In the genomic region with DNA sequence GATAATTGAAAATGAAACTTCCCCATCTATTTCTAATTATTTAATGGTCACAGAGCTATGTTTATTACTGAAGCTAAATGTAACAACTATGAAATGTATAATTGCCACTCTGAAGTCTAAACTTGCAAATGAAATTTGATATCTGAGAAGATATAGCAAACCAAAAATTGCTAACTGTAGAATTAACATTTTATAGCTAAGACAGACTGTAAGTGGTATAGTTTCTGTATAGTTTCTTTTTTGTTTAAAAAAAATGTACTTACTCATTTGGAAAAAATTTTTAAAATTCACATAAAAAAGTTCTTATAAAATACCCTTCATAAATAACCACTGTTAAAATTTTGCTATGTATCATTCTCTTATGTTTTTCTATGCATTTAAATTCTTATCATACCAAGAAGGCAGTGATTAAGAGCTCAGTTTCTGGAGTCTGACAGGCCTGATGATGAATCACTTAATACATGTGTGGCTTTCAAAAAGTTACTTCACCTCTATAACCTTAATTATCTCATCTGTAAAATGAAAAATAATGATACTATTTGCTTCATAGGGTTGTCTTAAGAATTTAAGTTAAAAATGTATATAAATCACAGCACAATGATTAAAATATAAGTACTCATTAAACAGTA, we compare ENCODE assay signal across 18 cellular contexts.
DNase-seq lines count a peak whose midpoint lies in the region; ATAC-seq and TF ChIP-seq lines count a peak whose summit lies in the region.
"Had no signal": no experiment of that assay in that cellular context is flagged by ENCODE, and none has a peak within 500 bp of the region (broad histone marks: within the 10 kb centered on the region; RNA-seq: fewer than 3 reads in every experiment).

No MANE protein-coding gene starts in this region.

- H3K36me3 Mint-ChIP-seq in mesothelial cell of epicardium (peaks cover 4% of the 10 kb centered on the region), Calu3 (ENCODE audit: insufficient read depth, unreplicated experiment) (no peaks in the 10 kb centered on the region)

- no peak for TF ChIP-seq CTCF in PC-9 (conservative IDR thresholded peaks at IDR 0.05)
- no peak for TF ChIP-seq CTCF in mesothelial cell of epicardium (IDR thresholded peaks at IDR 0.05; ENCODE audit: unreplicated experiment)
- no peak for TF ChIP-seq CTCF in Calu3 (IDR thresholded peaks at IDR 0.05; ENCODE audit: unreplicated experiment)

- 0 out of 2 replicates have a peak overlapping the region, but pooled peaks have one; percentile 4 for H3K27ac ChIP-seq in PC-9
- H3K27ac ChIP-seq: dorsolateral prefrontal cortex, VCaP had no signal

- BruUV-seq in PC-9 (replicated peaks; lab: Mats Ljungman, UMichigan): no TSS peak
- BruUV-seq in Calu3 (replicated peaks; lab: Mats Ljungman, UMichigan): no TSS peak

- POLR2A ChIA-PET in PC-9 (lab: Charles Lee; ENCODE audit: unreplicated experiment): interaction anchor here (0.5 to 0.7 kb wide), 2 partner anchors 15 to 18 kb away, joined by 4 to 8 read pairs; no protein-coding TSS in a partner anchor

- H3K4me3 Mint-ChIP-seq in mesothelial cell of epicardium (no peak overlapping the region), Calu3 (ENCODE audit: low read depth, unreplicated experiment) (no peak overlapping the region)
- H3K4me3 Mint-ChIP-seq: activated naive CD8-positive, alpha-beta T cell treated with anti-CD3 and anti-CD28 coated beads for 36 hours; GM23338 had no signal

- intact Hi-C loops in PC-9 (cut with micrococcal nuclease; ENCODE audit: unreplicated experiment) (loop anchor here (5.0 kb wide), 1 partner anchor 42 kb away; no protein-coding TSS in a partner anchor), posterior cingulate gyrus (cut with DNase I) (no loop called here), Calu3 (cut with micrococcal nuclease; ENCODE audit: unreplicated experiment) (no loop called here)

- H3K9me2 ChIP-seq in PC-9 (ENCODE audit: insufficient read depth): no peaks in the 10 kb centered on the region

- H3K9me3 Mint-ChIP-seq in mesothelial cell of epicardium: no peaks in the 10 kb centered on the region
- H3K9me3 Mint-ChIP-seq in Calu3 (ENCODE audit: low read depth, unreplicated experiment): no peaks in the 10 kb centered on the region
- H3K9me3 Mint-ChIP-seq: activated naive CD8-positive, alpha-beta T cell treated with anti-CD3 and anti-CD28 coated beads for 36 hours; GM23338 had no signal

- ATAC-seq in HG03095 (IDR thresholded peaks at IDR 0.05; ENCODE audit: unreplicated experiment) (no peak), esophagus mucosa (no peak)
- ATAC-seq: GM23338, left colon had no signal

- no peaks in the 10 kb centered on the region for H3K27me3 ChIP-seq in PC-9 (ENCODE audit: insufficient read depth, low read depth)
- H3K27me3 ChIP-seq: BE2C, dorsolateral prefrontal cortex had no signal

- no peaks in the 10 kb centered on the region for H4K20me1 ChIP-seq in PC-9 (ENCODE audit: insufficient read depth)

- H3K36me3 ChIP-seq in PC-9 (ENCODE audit: low read depth): no peaks in the 10 kb centered on the region
- H3K36me3 ChIP-seq: BE2C had no signal

- H3K27ac Mint-ChIP-seq in mesothelial cell of epicardium (peak overlapping the region; percentile 90), Calu3 (ENCODE audit: unreplicated experiment) (no peak overlapping the region)
- H3K27ac Mint-ChIP-seq: activated naive CD8-positive, alpha-beta T cell treated with anti-CD3 and anti-CD28 coated beads for 36 hours; GM23338 had no signal

- H3K79me2 ChIP-seq in PC-9 (ENCODE audit: low read depth): no peaks in the 10 kb centered on the region

- no peak overlapping the region for H3K4me3 ChIP-seq in PC-9
- H3K4me3 ChIP-seq: dorsolateral prefrontal cortex, GM23338 had no signal

- no peak overlapping the region for H3K4me2 ChIP-seq in PC-9
- H3K4me2 ChIP-seq: GM23338 had no signal

- CTCF ChIA-PET in PC-9 (lab: Charles Lee): no interaction called here
- CTCF ChIA-PET in Calu3 (lab: Charles Lee): interaction anchor here (0.6 kb wide), 1 partner anchor 1487 kb away, joined by 3 read pairs; no protein-coding TSS in a partner anchor

- DNase-seq in EL (peak; percentile 92), PC-9 (peak in 1 of 2 experiments; percentile 67), dedifferentiated amniotic fluid mesenchymal stem cell (ENCODE audit: extremely low spot score) (peak; percentile 36), mesothelial cell of epicardium (ENCODE audit: low spot score in 2 of 2, unreplicated experiment in 2 of 2) (no peak), posterior cingulate gyrus (no peak), Calu3 (no peak)
- DNase-seq: activated CD8-positive, alpha-beta memory T cell treated with anti-CD3 and anti-CD28 coated beads, Interleukin-2, amount 50 U/mL, for 48 hours; activated naive CD8-positive, alpha-beta T cell treated with anti-CD3 and anti-CD28 coated beads for 36 hours; BE2C; dorsolateral prefrontal cortex; left colon; NCI-H2081; retina; stimulated activated naive CD4-positive, alpha-beta T cell had no signal

- H3K27me3 Mint-ChIP-seq in mesothelial cell of epicardium (ENCODE audit: low read depth) (no peaks in the 10 kb centered on the region), Calu3 (ENCODE audit: unreplicated experiment) (no peaks in the 10 kb centered on the region)
- H3K27me3 Mint-ChIP-seq: activated naive CD8-positive, alpha-beta T cell treated with anti-CD3 and anti-CD28 coated beads for 36 hours had no signal

- H3K4me1 ChIP-seq in PC-9 (replicated peaks; ENCODE audit: insufficient read depth): 0 out of 2 replicates have a peak, but pooled peaks cover 4% of the 10 kb centered on the region
- H3K4me1 ChIP-seq: BE2C had no signal

- no peak overlapping the region for H2AFZ ChIP-seq in PC-9
- H2AFZ ChIP-seq: GM23338 had no signal

- peaks cover 8% of the 10 kb centered on the region; the same call in 1 of the 2 replicates for H3F3A ChIP-seq in PC-9 (ENCODE audit: insufficient read depth, low read depth)

- H3K9me3 ChIP-seq in PC-9 (ENCODE audit: insufficient read depth, low read depth): no peaks in the 10 kb centered on the region
- H3K9me3 ChIP-seq: BE2C had no signal

- H3K4me1 Mint-ChIP-seq in mesothelial cell of epicardium: peaks cover 33% of the 10 kb centered on the region
- H3K4me1 Mint-ChIP-seq in Calu3 (ENCODE audit: low read depth, unreplicated experiment): no peaks in the 10 kb centered on the region
- H3K4me1 Mint-ChIP-seq: GM23338 had no signal

Comparison
In these comparisons a context has a peak if more than half of its experiments do, and no peak if none do; other contexts are left out.
1. DNase-seq: peak in EL (single experiment) and dedifferentiated amniotic fluid mesenchymal stem cell (single experiment); none in mesothelial cell of epicardium (0 of 2), posterior cingulate gyrus (0 of 10) and Calu3 (single experiment).